Comparison of ENCODE assay signal across 16 cellular contexts in the genomic region with DNA sequence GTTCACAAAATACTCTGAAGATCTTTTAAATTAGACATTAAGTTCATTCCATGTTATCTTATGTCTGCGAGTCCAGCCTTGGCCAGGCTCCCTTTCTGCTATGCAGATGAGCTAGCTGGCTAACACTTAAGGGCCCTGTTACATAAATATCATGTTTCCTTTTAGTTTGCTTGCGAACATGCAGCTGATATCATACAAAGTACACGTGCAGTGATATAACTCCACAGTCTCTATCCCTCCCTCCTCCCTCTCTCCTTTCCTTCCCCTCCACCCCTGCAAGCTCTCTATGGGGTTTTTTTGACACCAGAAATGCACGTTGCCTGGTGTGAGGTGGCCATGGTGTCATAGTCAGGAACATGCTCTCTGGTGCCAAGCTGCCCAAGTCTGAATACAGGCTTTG.
"Had no signal": no experiment of that assay in that cellular context is flagged by ENCODE, and none has a peak within 500 bp of the region (broad histone marks: within the 10 kb centered on the region; RNA-seq: fewer than 3 reads in every experiment).

No MANE protein-coding gene starts in this region.

- H3K4me3 Mint-ChIP-seq: activated naive CD4-positive, alpha-beta T cell treated with anti-CD3 and anti-CD28 coated beads, Interleukin-2, amount 50 U/mL, for 24 hours; naive B cell; neural crest cell had no signal

- H3K4me3 ChIP-seq: mucosa of descending colon, prostate gland, right lobe of liver, tibial artery had no signal

- H3K27me3 Mint-ChIP-seq: activated naive CD4-positive, alpha-beta T cell treated with anti-CD3 and anti-CD28 coated beads, Interleukin-2, amount 50 U/mL, for 24 hours; naive B cell had no signal

- H3K9me3 Mint-ChIP-seq: activated naive CD4-positive, alpha-beta T cell treated with anti-CD3 and anti-CD28 coated beads, Interleukin-2, amount 50 U/mL, for 24 hours; naive B cell; neural crest cell had no signal

- DNase-seq: activated CD4-positive, alpha-beta T cell treated with anti-CD3 and anti-CD28 coated beads for 1 hour; activated CD4-positive, alpha-beta T cell treated with anti-CD3 and anti-CD28 coated beads, Interleukin-2, amount 50 U/mL, for 48 hours; activated gamma-delta T cell; foreskin keratinocyte; kidney; mesenchymal stem cell; mucosa of descending colon; naive B cell; stimulated activated naive CD8-positive, alpha-beta T cell treated with anti-CD3 and anti-CD28 coated beads, Interleukin-15, Interleukin-2, amounts not matched to agents 100 U/mL and 50 U/mL, for 24 hours; substantia nigra; T-helper 2 cell; tibial artery had no signal

- ATAC-seq: foreskin keratinocyte; mucosa of descending colon; right lobe of liver; stimulated activated naive CD8-positive, alpha-beta T cell treated with anti-CD3 and anti-CD28 coated beads, Interleukin-15, Interleukin-2, amounts not matched to agents 100 U/mL and 50 U/mL, for 24 hours had no signal

- H3K27ac Mint-ChIP-seq: activated naive CD4-positive, alpha-beta T cell treated with anti-CD3 and anti-CD28 coated beads, Interleukin-2, amount 50 U/mL, for 24 hours had no signal

- H3K4me1 Mint-ChIP-seq: neural crest cell had no signal
